Comparison of ENCODE assay signal across 8 cellular contexts in genomic region chr12:46983959-46984833, GRCh38.
DNase-seq lines count a peak whose midpoint lies in the region; ATAC-seq and TF ChIP-seq lines count a peak whose summit lies in the region.

No MANE protein-coding gene starts in this region.

- H3K4me1 Mint-ChIP-seq in CD4-positive, CD25-positive, alpha-beta regulatory T cell = peaks cover 0 to 9% (median 0%) of the 10 kb centered on the region in 4 donors

- no peaks in the 10 kb centered on the region for H3K36me3 ChIP-seq in CD4-positive, CD25-positive, alpha-beta regulatory T cell (ENCODE audit: control insufficient read depth, insufficient read depth, low read length)
- no peaks in the 10 kb centered on the region for H3K36me3 ChIP-seq in vagina

- in situ Hi-C loops in KBM-7 (cut with MboI; ENCODE audit: low pct_unique_long_range_greater_than_20kb, low sequenced_read_pairs) (no loop called here), astrocyte of the cerebellum (cut with HindIII; ENCODE audit: low sequenced_read_pairs) (no loop called here)

- TF ChIP-seq CTCF in RWPE1 (conservative IDR thresholded peaks at IDR 0.05; ENCODE audit: low read depth) = peak; percentile 84
- peak; percentile 95 for TF ChIP-seq CTCF in astrocyte of the cerebellum (IDR thresholded peaks at IDR 0.05; ENCODE audit: low read depth, low read length, missing control alignments)
- peak in 1 of 3 experiments; percentile 20 for TF ChIP-seq CTCF in vagina (IDR thresholded peaks at IDR 0.05)

- H3K27ac ChIP-seq in CD4-positive, CD25-positive, alpha-beta regulatory T cell (ENCODE audit: insufficient read depth, low read length, poor library complexity, severe bottlenecking) = no peak overlapping the region
- peak overlapping the region; percentile 80 for H3K27ac ChIP-seq in RWPE1
- H3K27ac ChIP-seq in vagina = no peak overlapping the region

- H3K4me3 ChIP-seq in CD4-positive, CD25-positive, alpha-beta regulatory T cell (ENCODE audit: low read depth, low read length) = no peak overlapping the region
- H3K4me3 ChIP-seq in astrocyte of the cerebellum (ENCODE audit: low read depth, low read length) (no peak overlapping the region), vagina (no peak overlapping the region)

- peak in 2 of 3 donors; percentile 29 to 61 for DNase-seq in CD4-positive, CD25-positive, alpha-beta regulatory T cell
- DNase-seq in KBM-7 (peak; percentile 59), RWPE1 (ENCODE audit: low spot score) (peak; percentile 50), astrocyte of the cerebellum (ENCODE audit: low read depth) (peak; percentile 31), iPS DF 4.7 (ENCODE audit: extremely low read depth, low spot score) (peak; percentile 71), vagina (ENCODE audit: extremely low spot score in 2 of 2) (no peak)
- peak; percentile 42 for DNase-seq in stimulated activated CD4-positive, alpha-beta T cell treated with anti-CD3 and anti-CD28 coated beads, Interleukin-15, amount 100 ng/mL, for 24 hours

- no peaks in the 10 kb centered on the region for H3K4me1 ChIP-seq in CD4-positive, CD25-positive, alpha-beta regulatory T cell (ENCODE audit: control insufficient read depth, insufficient read depth, low read length, poor library complexity, severe bottlenecking)
- H3K4me1 ChIP-seq in vagina = no peaks in the 10 kb centered on the region

- H3K9me3 ChIP-seq in CD4-positive, CD25-positive, alpha-beta regulatory T cell (ENCODE audit: control insufficient read depth in 2 of 2, low read length in 2 of 2) = peaks cover 0 to 2% of the 10 kb centered on the region in 2 experiments
- no peaks in the 10 kb centered on the region for H3K9me3 ChIP-seq in vagina

- no peak for TF ChIP-seq POLR2A in vagina (IDR thresholded peaks at IDR 0.05)

- peak overlapping the region in 1 of 3 donors; percentile 14 for H3K27ac Mint-ChIP-seq in CD4-positive, CD25-positive, alpha-beta regulatory T cell

- POLR2A ChIA-PET in RWPE1 (lab: Yijun Ruan, JAX; ENCODE audit: low non-redundant PET) = no interaction called here

- H3K4me3 Mint-ChIP-seq in CD4-positive, CD25-positive, alpha-beta regulatory T cell = no peak overlapping the region

- CTCF ChIA-PET in RWPE1 (lab: Yijun Ruan, JAX) = interaction anchor here (0.6 to 1.3 kb wide), 11 partner anchors 14 to 826 kb away, joined by 3 to 4 read pairs (median 3); no protein-coding TSS in a partner anchor

- H3K27me3 Mint-ChIP-seq in CD4-positive, CD25-positive, alpha-beta regulatory T cell = peaks cover 10% of the 10 kb centered on the region

- peaks cover 8% of the 10 kb centered on the region for H3K27me3 ChIP-seq in CD4-positive, CD25-positive, alpha-beta regulatory T cell (ENCODE audit: control insufficient read depth, insufficient read depth, low read length)
- no peaks in the 10 kb centered on the region for H3K27me3 ChIP-seq in vagina

- peaks cover 0 to 8% (median 2%) of the 10 kb centered on the region in 7 donors for H3K9me3 Mint-ChIP-seq in CD4-positive, CD25-positive, alpha-beta regulatory T cell

- peaks cover 3% of the 10 kb centered on the region for H3K36me3 Mint-ChIP-seq in CD4-positive, CD25-positive, alpha-beta regulatory T cell

- ATAC-seq in CD4-positive, CD25-positive, alpha-beta regulatory T cell (ENCODE audit: low read depth in 2 of 2) = peak; percentile 52 to 75
- peak; percentile 68 for ATAC-seq in GM19035 (IDR thresholded peaks at IDR 0.05; ENCODE audit: unreplicated experiment)

- intact Hi-C loops in vagina (cut with DNase I) = no loop called here

Comparison
In these comparisons a context has a peak if more than half of its experiments do, and no peak if none do; other contexts are left out.
1. DNase-seq: peak in CD4-positive, CD25-positive, alpha-beta regulatory T cell (2 of 3), KBM-7 (single experiment), RWPE1 (single experiment), astrocyte of the cerebellum (single experiment), iPS DF 4.7 (single experiment) and stimulated activated CD4-positive, alpha-beta T cell treated with anti-CD3 and anti-CD28 coated beads, Interleukin-15, amount 100 ng/mL, for 24 hours (single experiment); none in vagina (0 of 2).